ENCODE assay signal across 8 cellular contexts in genomic region chr9:136693490-136694162, GRCh38. TPM values are rescaled to one million over a fixed set of nuclear protein-coding genes. Genes with fewer than 3 reads are reported as not detected.
A peak's percentile ranks its signal among the peaks of the same experiment; 100 is the strongest.
DNase-seq lines count a peak whose midpoint lies in the region; ATAC-seq lines count a peak whose summit lies in the region.
"Had no signal": no experiment of that assay in that cellular context is flagged by ENCODE, and none has a peak within 500 bp of the region (broad histone marks: within the 10 kb centered on the region; RNA-seq: fewer than 3 reads in every experiment).

No MANE protein-coding gene starts in this region.

- H2BK120ac ChIP-seq in neuronal stem cell (ENCODE audit: low read depth, low read length), result no peak overlapping the region

- WGBS in neuronal stem cell (ENCODE audit: extremely low coverage in 2 of 2, insufficient read length in 2 of 2, insufficient replicate concordance in 1 of 2), 2 donors, result no CpG with 5 or more reads among the region's 15 CpGs

- peak overlapping the region; percentile 24 for H3K18ac ChIP-seq in neuronal stem cell (ENCODE audit: low read length)

- H2BK5ac ChIP-seq in neuronal stem cell (ENCODE audit: low read length), result peak overlapping the region; percentile 90

- ATAC-seq in Right ventricle myocardium superior (ENCODE audit: poor library complexity), result no peak
- ATAC-seq in HG02852 (IDR thresholded peaks at IDR 0.05; ENCODE audit: unreplicated experiment), result no peak
- ATAC-seq in GM19452 (IDR thresholded peaks at IDR 0.05; ENCODE audit: unreplicated experiment), result no peak

- no peak overlapping the region for H3K4me3 ChIP-seq in neuronal stem cell (ENCODE audit: low read length in 2 of 2)

- peak overlapping the region; percentile 93 for H3K4ac ChIP-seq in neuronal stem cell (ENCODE audit: low read length)

- peaks cover 5% of the 10 kb centered on the region for H3K79me1 ChIP-seq in neuronal stem cell (ENCODE audit: low read depth, low read length)

- no peak overlapping the region for H3K27ac ChIP-seq in neuronal stem cell (replicated peaks; ENCODE audit: low read length)

- no peak overlapping the region for H3K14ac ChIP-seq in neuronal stem cell (ENCODE audit: low read length)

- H3K4me1 ChIP-seq in neuronal stem cell (ENCODE audit: control insufficient read depth in 2 of 2, insufficient read depth in 1 of 2, low read depth in 1 of 2, low read length in 2 of 2), result peaks cover 15 to 22% of the 10 kb centered on the region in 2 donors

- peak overlapping the region; percentile 58 for H2BK12ac ChIP-seq in neuronal stem cell (ENCODE audit: low read length)

- intact Hi-C loops in Right ventricle myocardium superior (cut with DNase I), result no loop called here

- peak overlapping the region; percentile 97 for H2AK5ac ChIP-seq in neuronal stem cell (ENCODE audit: low read depth, low read length)

- no peak overlapping the region for H2AFZ ChIP-seq in neuronal stem cell (ENCODE audit: low read length)

- DNase-seq in GM03348 (ENCODE audit: low spot score), result peak; percentile 55
- peak; percentile 74 for DNase-seq in M059J (ENCODE audit: low read depth)
- peak; percentile 46 for DNase-seq in dermis blood vessel endothelial cell
- DNase-seq in neuronal stem cell (ENCODE audit: low spot score), result no peak
- DNase-seq in Right ventricle myocardium superior, result no peak

- H4K91ac ChIP-seq in neuronal stem cell (ENCODE audit: low read depth, low read length, poor library complexity), result no peak overlapping the region

- no peaks in the 10 kb centered on the region for H3K9me3 ChIP-seq in neuronal stem cell (replicated peaks in 1 of 2; ENCODE audit: control insufficient read depth in 2 of 2, insufficient read depth in 1 of 2, low read depth in 1 of 2, low read length in 2 of 2)

- peak overlapping the region; percentile 70 for H3K9ac ChIP-seq in neuronal stem cell (ENCODE audit: low read depth, low read length, poor library complexity)

- no peaks in the 10 kb centered on the region for H3K36me3 ChIP-seq in neuronal stem cell (replicated peaks in 1 of 2; ENCODE audit: control insufficient read depth in 2 of 2, insufficient read depth in 2 of 2, low read length in 2 of 2)

- H2BK15ac ChIP-seq in neuronal stem cell (ENCODE audit: low read length), result peak overlapping the region; percentile 83

- H4K8ac ChIP-seq in neuronal stem cell (ENCODE audit: low read depth, low read length), result no peak overlapping the region

- peaks cover 0 to 53% (median 6%) of the 10 kb centered on the region in 3 experiments for H3K27me3 ChIP-seq in neuronal stem cell (ENCODE audit: control insufficient read depth in 3 of 3, insufficient read depth in 3 of 3, low read depth in 1 of 3, low read length in 3 of 3)

- H3K23ac ChIP-seq in neuronal stem cell (ENCODE audit: low read depth, low read length, poor library complexity), result no peak overlapping the region

- H3K4me2 ChIP-seq in neuronal stem cell (ENCODE audit: insufficient read depth, low read length, poor library complexity, severe bottlenecking), result no peak overlapping the region

RNA-seq across cellular contexts. Expression of gene AGPAT2, which starts 6.4 kb away (rescaled TPM):
- total RNA-seq in M059J (2014; rRNA removed; shearing (Covaris generic)), result 47.9 and 55.7 TPM in 2 replicates
- 46.1 and 62.6 TPM in 2 replicates for total RNA-seq in dermis blood vessel endothelial cell
- 3.7 TPM for polyA plus RNA-seq in neuronal stem cell (2013, experiment 1 of 2)
- 3.5 TPM for polyA plus RNA-seq in neuronal stem cell (2013, experiment 2 of 2)
- total RNA-seq in Right ventricle myocardium superior, result 48.6 TPM

RNA-seq across cellular contexts. Expression of gene DIPK1B, which starts 18.7 kb away (rescaled TPM):
- total RNA-seq in M059J (2014; rRNA removed; shearing (Covaris generic)), result 1.5 and 1.6 TPM in 2 replicates
- total RNA-seq in dermis blood vessel endothelial cell, result 172 and 238 TPM in 2 replicates
- polyA plus RNA-seq in neuronal stem cell (2013, experiment 1 of 2), result 40.0 TPM
- 39.1 TPM for polyA plus RNA-seq in neuronal stem cell (2013, experiment 2 of 2)
- total RNA-seq in Right ventricle myocardium superior, result 15.1 TPM

RNA-seq across cellular contexts. Expression of gene EGFL7, which starts 30.9 kb away (rescaled TPM):
- 18.0 and 20.9 TPM in 2 replicates for total RNA-seq in M059J (2014; rRNA removed; shearing (Covaris generic))
- total RNA-seq in dermis blood vessel endothelial cell (571 and 768 TPM in 2 replicates), Right ventricle myocardium superior (61.5 TPM)
- polyA plus RNA-seq in neuronal stem cell (2013, experiment 1 of 2), result 33.1 TPM
- polyA plus RNA-seq in neuronal stem cell (2013, experiment 2 of 2), result 32.0 TPM

RNA-seq across cellular contexts. Expression of gene LCN10, which starts 49.1 kb away (rescaled TPM):
- total RNA-seq in M059J (2014; rRNA removed; shearing (Covaris generic)), result not detected in 2 replicates
- total RNA-seq in dermis blood vessel endothelial cell, result 0.05 TPM in 1 of 2 replicates, not detected in the other
- 0.10 TPM for polyA plus RNA-seq in neuronal stem cell (2013, experiment 1 of 2)
- polyA plus RNA-seq in neuronal stem cell (2013, experiment 2 of 2), result 0.12 TPM
- 7.7 TPM for total RNA-seq in Right ventricle myocardium superior
- polyA plus RNA-seq: neural cell had no signal

RNA-seq across cellular contexts. Expression of gene LCN6, which starts 54.7 kb away (rescaled TPM):
- not detected in 2 replicates for total RNA-seq in M059J (2014; rRNA removed; shearing (Covaris generic))
- total RNA-seq in dermis blood vessel endothelial cell, result 0.68 TPM in 1 of 2 replicates, not detected in the other
- not detected for polyA plus RNA-seq in neuronal stem cell (2013, experiment 1 of 2)
- not detected for polyA plus RNA-seq in neuronal stem cell (2013, experiment 2 of 2)
- 13.0 TPM for total RNA-seq in Right ventricle myocardium superior
- polyA plus RNA-seq: neural cell had no signal

Comparison
In these comparisons a context has a peak if more than half of its experiments do, and no peak if none do; other contexts are left out.
1. DNase-seq: peak in GM03348 (single experiment), M059J (single experiment) and dermis blood vessel endothelial cell (single experiment); none in neuronal stem cell (single experiment) and Right ventricle myocardium superior (single experiment).
2. RNA of gene DIPK1B, which starts 18.7 kb away (total RNA-seq): 172 to 238 TPM in dermis blood vessel endothelial cell; 15.1 TPM in Right ventricle myocardium superior (single experiment) and 1.5 to 1.6 TPM in M059J; every median in the first group is over 10 times any median in the second.